Comparison of ENCODE assay signal across 15 cellular contexts in genomic region chr12:116480210-116480818, GRCh38.
"Had no signal": no experiment of that assay in that cellular context is flagged by ENCODE, and none has a peak within 500 bp of the region (broad histone marks: within the 10 kb centered on the region; RNA-seq: fewer than 3 reads in every experiment).

No MANE protein-coding gene starts in this region.

- ATAC-seq: stimulated activated naive CD8-positive, alpha-beta T cell treated with anti-CD3 and anti-CD28 coated beads, Interleukin-15, amount 100 ng/mL, for 72 hours had no signal

- H3K27ac Mint-ChIP-seq: activated CD4-positive, alpha-beta memory T cell treated with anti-CD3 and anti-CD28 coated beads, Interleukin-2, amount 10 ng/mL, durations not matched to agents 7 days and 5 days; activated naive CD8-positive, alpha-beta T cell; brain had no signal

- DNase-seq: activated CD4-positive, alpha-beta memory T cell treated with anti-CD3 and anti-CD28 coated beads, Interleukin-2, amount 10 ng/mL, durations not matched to agents 7 days and 5 days; activated CD4-positive, CD25-positive, alpha-beta regulatory T cell treated with anti-CD3 and anti-CD28 coated beads, Interleukin-2, amount 50 U/mL, for 72 hours; activated CD8-positive, alpha-beta memory T cell treated with anti-CD3 and anti-CD28 coated beads, Interleukin-2, amount 50 U/mL, for 4 hours; activated gamma-delta T cell treated with Interleukin-2 at 50 U/mL for 16 hours; cortex of kidney; effector CD4-positive, alpha-beta T cell; foreskin melanocyte; ovary; sigmoid colon; stimulated activated naive CD8-positive, alpha-beta T cell treated with anti-CD3 and anti-CD28 coated beads, Interleukin-15, amount 100 ng/mL, for 72 hours; T-helper 9 cell; upper lobe of left lung had no signal

- H3K4me3 ChIP-seq: ovary, sigmoid colon, spleen, upper lobe of left lung had no signal

- H3K27me3 Mint-ChIP-seq: activated CD4-positive, alpha-beta memory T cell treated with anti-CD3 and anti-CD28 coated beads, Interleukin-2, amount 10 ng/mL, durations not matched to agents 7 days and 5 days; activated naive CD8-positive, alpha-beta T cell; stimulated activated naive CD8-positive, alpha-beta T cell treated with anti-CD3 and anti-CD28 coated beads, Interleukin-15, amount 100 ng/mL, for 72 hours had no signal

- H3K4me3 Mint-ChIP-seq: activated CD4-positive, alpha-beta memory T cell treated with anti-CD3 and anti-CD28 coated beads, Interleukin-2, amount 10 ng/mL, durations not matched to agents 7 days and 5 days; activated naive CD8-positive, alpha-beta T cell; brain; stimulated activated naive CD8-positive, alpha-beta T cell treated with anti-CD3 and anti-CD28 coated beads, Interleukin-15, amount 100 ng/mL, for 72 hours had no signal
